ENCODE assay signal across 31 cellular contexts in the genomic region with DNA sequence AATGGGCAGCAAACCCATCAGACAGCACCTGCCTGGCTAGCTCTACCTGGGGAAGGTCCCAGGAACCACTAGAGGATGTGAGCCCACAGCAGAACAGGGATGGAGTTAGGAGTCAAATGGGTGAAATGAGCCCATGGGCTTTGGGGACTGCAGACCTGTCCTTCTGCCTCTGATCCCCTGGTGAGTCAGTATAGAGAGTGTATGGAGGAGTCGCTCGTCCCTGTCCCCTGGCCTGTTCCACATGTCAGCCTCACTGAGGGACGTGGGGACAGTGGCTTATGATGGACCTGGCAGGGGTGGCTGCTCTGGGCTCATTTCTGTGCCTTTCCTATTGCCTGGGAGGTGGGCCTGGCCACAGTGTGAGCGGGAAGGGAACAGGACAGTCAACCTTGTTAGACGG. TPM values are rescaled to one million over a fixed set of nuclear protein-coding genes. Genes with fewer than 3 reads are reported as not detected.
DNase-seq lines count a peak whose midpoint lies in the region; ATAC-seq and TF ChIP-seq lines count a peak whose summit lies in the region.
"Had no signal": no experiment of that assay in that cellular context is flagged by ENCODE, and none has a peak within 500 bp of the region (broad histone marks: within the 10 kb centered on the region; RNA-seq: fewer than 3 reads in every experiment).

No MANE protein-coding gene starts in this region.

- H3K27me3 Mint-ChIP-seq in activated CD4-positive, alpha-beta memory T cell treated with anti-CD3 and anti-CD28 coated beads, Interleukin-2, amount 10 ng/mL, durations not matched to agents 7 days and 5 days = no peaks in the 10 kb centered on the region
- H3K27me3 Mint-ChIP-seq in activated CD4-positive, alpha-beta memory T cell treated with anti-CD3 and anti-CD28 coated beads for 36 hours = no peaks in the 10 kb centered on the region
- H3K27me3 Mint-ChIP-seq: activated naive CD8-positive, alpha-beta T cell treated with anti-CD3 and anti-CD28 coated beads, Interleukin-2, amount 50 U/mL, for 24 hours had no signal

- H3K4me3 Mint-ChIP-seq in activated CD4-positive, alpha-beta memory T cell treated with anti-CD3 and anti-CD28 coated beads, Interleukin-2, amount 10 ng/mL, durations not matched to agents 7 days and 5 days = peak overlapping the region; percentile 43
- no peak overlapping the region for H3K4me3 Mint-ChIP-seq in activated CD4-positive, alpha-beta memory T cell treated with anti-CD3 and anti-CD28 coated beads for 36 hours
- H3K4me3 Mint-ChIP-seq: activated naive CD8-positive, alpha-beta T cell treated with anti-CD3 and anti-CD28 coated beads, Interleukin-2, amount 50 U/mL, for 24 hours had no signal

- CTCF ChIA-PET in activated CD4-positive, alpha-beta memory T cell treated with anti-CD3 and anti-CD28 coated beads, Interleukin-2, amount 10 ng/mL, durations not matched to agents 7 days and 5 days (lab: Charles Lee) = interaction anchor here (0.8 to 2.6 kb wide), 2 partner anchors 74 to 84 kb away, joined by 3 to 7 read pairs; no protein-coding TSS in a partner anchor
- CTCF ChIA-PET in activated CD4-positive, alpha-beta memory T cell treated with anti-CD3 and anti-CD28 coated beads for 36 hours (lab: Charles Lee) = no interaction called here

- peaks cover 59% of the 10 kb centered on the region for H3K4me1 Mint-ChIP-seq in activated CD4-positive, alpha-beta memory T cell treated with anti-CD3 and anti-CD28 coated beads, Interleukin-2, amount 10 ng/mL, durations not matched to agents 7 days and 5 days
- peaks cover 29% of the 10 kb centered on the region for H3K4me1 Mint-ChIP-seq in activated CD4-positive, alpha-beta memory T cell treated with anti-CD3 and anti-CD28 coated beads for 36 hours (ENCODE audit: low read depth)

- H3K4ac ChIP-seq in neuronal stem cell (ENCODE audit: low read length) = no peak overlapping the region

- peaks cover 0 to 79% (median 39%) of the 10 kb centered on the region in 11 experiments; a peak in 16 of 22 replicates for H3K36me3 ChIP-seq in BLaER1 treated with 17β-estradiol and CSF1 and Interleukin-3, amounts not matched to agents 10 nM and 100 nM
- H3K36me3 ChIP-seq in colonic mucosa (no peaks in the 10 kb centered on the region), neuronal stem cell (replicated peaks in 1 of 2; ENCODE audit: control insufficient read depth in 2 of 2, insufficient read depth in 2 of 2, low read length in 2 of 2) (no peaks in the 10 kb centered on the region)
- H3K36me3 ChIP-seq: MG63, sigmoid colon, SJSA1 had no signal

- no peaks in the 10 kb centered on the region for H3K9me3 Mint-ChIP-seq in activated CD4-positive, alpha-beta memory T cell treated with anti-CD3 and anti-CD28 coated beads, Interleukin-2, amount 10 ng/mL, durations not matched to agents 7 days and 5 days
- no peaks in the 10 kb centered on the region for H3K9me3 Mint-ChIP-seq in activated CD4-positive, alpha-beta memory T cell treated with anti-CD3 and anti-CD28 coated beads for 36 hours
- H3K9me3 Mint-ChIP-seq: activated naive CD8-positive, alpha-beta T cell treated with anti-CD3 and anti-CD28 coated beads, Interleukin-2, amount 50 U/mL, for 24 hours had no signal

- H2BK15ac ChIP-seq in neuronal stem cell (ENCODE audit: low read length) = no peak overlapping the region

- ATAC-seq in HG02763 (IDR thresholded peaks at IDR 0.05; ENCODE audit: unreplicated experiment) = no peak
- no peak for ATAC-seq in HG02840 (IDR thresholded peaks at IDR 0.05; ENCODE audit: low FRiP score, unreplicated experiment)
- ATAC-seq: A549; activated naive CD8-positive, alpha-beta T cell treated with anti-CD3 and anti-CD28 coated beads, Interleukin-2, amount 50 U/mL, for 24 hours; heart right ventricle; mucosa of descending colon had no signal

- no peaks in the 10 kb centered on the region for H3K79me1 ChIP-seq in neuronal stem cell (ENCODE audit: low read depth, low read length)

- H3K23ac ChIP-seq in neuronal stem cell (ENCODE audit: low read depth, low read length, poor library complexity) = no peak overlapping the region

- DNase-seq in activated CD4-positive, alpha-beta memory T cell treated with anti-CD3 and anti-CD28 coated beads, Interleukin-2, amount 10 ng/mL, durations not matched to agents 7 days and 5 days = no peak
- DNase-seq in activated CD4-positive, alpha-beta memory T cell treated with anti-CD3 and anti-CD28 coated beads for 36 hours = no peak
- DNase-seq in colonic mucosa = no peak
- DNase-seq in neuronal stem cell (ENCODE audit: low spot score) = no peak
- no peak for DNase-seq in GOT3 (lab: John Stamatoyannopoulos, UW)
- DNase-seq: activated CD4-positive, alpha-beta T cell treated with anti-CD3 and anti-CD28 coated beads for 1 hour; activated naive CD8-positive, alpha-beta T cell treated with anti-CD3 and anti-CD28 coated beads, Interleukin-2, amount 50 U/mL, for 24 hours; caudate nucleus; DMS79; esophagus squamous epithelium; foreskin melanocyte; GDM1; H7; heart right ventricle; KG1; MG63; NCI-H1436; NCI-H2081 treated with DMSO at 0.1 percent for 48 hours; NCI-H226; NCI-H774; RPMI8226; sigmoid colon; stimulated activated naive CD4-positive, alpha-beta T cell treated with Interleukin-2 at 50 U/mL for 16 hours had no signal

- H4K91ac ChIP-seq in neuronal stem cell (ENCODE audit: low read depth, low read length, poor library complexity) = no peak overlapping the region

- no CpG with 5 or more reads among the region's 5 CpGs for WGBS in neuronal stem cell (ENCODE audit: extremely low coverage in 2 of 2, insufficient read length in 2 of 2, insufficient replicate concordance in 1 of 2), 2 donors

- no peaks in the 10 kb centered on the region for H3K9me3 ChIP-seq in BLaER1 treated with 17β-estradiol and CSF1 and Interleukin-3, amounts not matched to agents 10 nM and 100 nM (replicated peaks in 1 of 11)
- H3K9me3 ChIP-seq in colonic mucosa = no peaks in the 10 kb centered on the region
- no peaks in the 10 kb centered on the region for H3K9me3 ChIP-seq in neuronal stem cell (replicated peaks in 1 of 2; ENCODE audit: control insufficient read depth in 2 of 2, insufficient read depth in 1 of 2, low read depth in 1 of 2, low read length in 2 of 2)
- H3K9me3 ChIP-seq: A549, esophagus squamous epithelium, heart right ventricle, MG63, mucosa of descending colon, sigmoid colon, SJSA1 had no signal

- peak overlapping the region in 3 of 11 experiments; percentile 11 to 45 (median 29); a peak in 3 of 22 replicates for H3K9ac ChIP-seq in BLaER1 treated with 17β-estradiol and CSF1 and Interleukin-3, amounts not matched to agents 10 nM and 100 nM
- H3K9ac ChIP-seq in colonic mucosa (ENCODE audit: low read depth in 2 of 2, low read length in 2 of 2) (peak overlapping the region in 1 of 2 donors; percentile 17), neuronal stem cell (ENCODE audit: low read depth, low read length, poor library complexity) (no peak overlapping the region)

- peaks cover 0 to 57% (median 18%) of the 10 kb centered on the region in 11 experiments; a peak in 11 of 22 replicates for H4K20me1 ChIP-seq in BLaER1 treated with 17β-estradiol and CSF1 and Interleukin-3, amounts not matched to agents 10 nM and 100 nM

- H3K27ac ChIP-seq in BLaER1 treated with 17β-estradiol and CSF1 and Interleukin-3, amounts not matched to agents 10 nM and 100 nM = peak overlapping the region in 4 of 11 experiments; percentile 15 to 30 (median 18); a peak in 5 of 22 replicates
- no peak overlapping the region for H3K27ac ChIP-seq in colonic mucosa
- H3K27ac ChIP-seq in neuronal stem cell (replicated peaks; ENCODE audit: low read length) = no peak overlapping the region
- H3K27ac ChIP-seq: A549, esophagus squamous epithelium, sigmoid colon, SJSA1 had no signal

- peak overlapping the region; percentile 27 for H3K18ac ChIP-seq in neuronal stem cell (ENCODE audit: low read length)

- no peak overlapping the region for H2BK120ac ChIP-seq in neuronal stem cell (ENCODE audit: low read depth, low read length)

- TF ChIP-seq CTCF in colonic mucosa (IDR thresholded peaks at IDR 0.05) = no peak

- H3K14ac ChIP-seq in neuronal stem cell (ENCODE audit: low read length) = peak overlapping the region; percentile 25

- no peak overlapping the region for H3K27ac Mint-ChIP-seq in activated CD4-positive, alpha-beta memory T cell treated with anti-CD3 and anti-CD28 coated beads, Interleukin-2, amount 10 ng/mL, durations not matched to agents 7 days and 5 days
- H3K27ac Mint-ChIP-seq in activated CD4-positive, alpha-beta memory T cell treated with anti-CD3 and anti-CD28 coated beads for 36 hours = no peak overlapping the region
- H3K27ac Mint-ChIP-seq: activated naive CD8-positive, alpha-beta T cell treated with anti-CD3 and anti-CD28 coated beads, Interleukin-2, amount 50 U/mL, for 24 hours; progenitor cell of endocrine pancreas had no signal

- peak overlapping the region; percentile 32 to 100 (median 93) for H3K4me2 ChIP-seq in BLaER1 treated with 17β-estradiol and CSF1 and Interleukin-3, amounts not matched to agents 10 nM and 100 nM
- H3K4me2 ChIP-seq in neuronal stem cell (ENCODE audit: insufficient read depth, low read length, poor library complexity, severe bottlenecking) = no peak overlapping the region
- H3K4me2 ChIP-seq: A549 had no signal

- H2AFZ ChIP-seq in neuronal stem cell (ENCODE audit: low read length) = no peak overlapping the region

- POLR2A ChIA-PET in activated CD4-positive, alpha-beta memory T cell treated with anti-CD3 and anti-CD28 coated beads, Interleukin-2, amount 10 ng/mL, durations not matched to agents 7 days and 5 days (lab: Charles Lee) = no interaction called here
- POLR2A ChIA-PET in activated CD4-positive, alpha-beta memory T cell treated with anti-CD3 and anti-CD28 coated beads for 36 hours (lab: Charles Lee) = no interaction called here

- intact Hi-C loops in activated CD4-positive, alpha-beta memory T cell treated with anti-CD3 and anti-CD28 coated beads for 36 hours (cut with micrococcal nuclease) = no loop called here
- intact Hi-C loops in colonic mucosa (cut with DNase I) = no loop called here

- H2AK5ac ChIP-seq in neuronal stem cell (ENCODE audit: low read depth, low read length) = no peak overlapping the region

- H2BK5ac ChIP-seq in neuronal stem cell (ENCODE audit: low read length) = no peak overlapping the region

- H2BK12ac ChIP-seq in neuronal stem cell (ENCODE audit: low read length) = no peak overlapping the region

- H3K4me1 ChIP-seq in BLaER1 treated with 17β-estradiol and CSF1 and Interleukin-3, amounts not matched to agents 10 nM and 100 nM = peaks cover 35 to 84% (median 73%) of the 10 kb centered on the region in 10 experiments
- H3K4me1 ChIP-seq in colonic mucosa = peaks cover 5% of the 10 kb centered on the region
- peaks cover 7 to 11% of the 10 kb centered on the region in 2 donors for H3K4me1 ChIP-seq in neuronal stem cell (ENCODE audit: control insufficient read depth in 2 of 2, insufficient read depth in 1 of 2, low read depth in 1 of 2, low read length in 2 of 2)
- H3K4me1 ChIP-seq: SJSA1 had no signal

- H3K4me3 ChIP-seq in BLaER1 treated with 17β-estradiol and CSF1 and Interleukin-3, amounts not matched to agents 10 nM and 100 nM = peak overlapping the region in 5 of 10 experiments; percentile 8 to 74 (median 67); a peak in 8 of 20 replicates
- H3K4me3 ChIP-seq in colonic mucosa (peak overlapping the region; percentile 7), neuronal stem cell (ENCODE audit: low read length in 2 of 2) (no peak overlapping the region)
- H3K4me3 ChIP-seq: A549, esophagus squamous epithelium, heart right ventricle, lung, MG63, mucosa of descending colon, sigmoid colon, SJSA1 had no signal

- H3K27me3 ChIP-seq in BLaER1 treated with 17β-estradiol and CSF1 and Interleukin-3, amounts not matched to agents 10 nM and 100 nM = peaks cover 0 to 3% (median 0%) of the 10 kb centered on the region in 11 experiments; a peak in 1 of 22 replicates
- H3K27me3 ChIP-seq in colonic mucosa = no peaks in the 10 kb centered on the region
- H3K27me3 ChIP-seq in neuronal stem cell (ENCODE audit: control insufficient read depth in 3 of 3, insufficient read depth in 3 of 3, low read depth in 1 of 3, low read length in 3 of 3) = no peaks in the 10 kb centered on the region
- H3K27me3 ChIP-seq: esophagus squamous epithelium, heart right ventricle, sigmoid colon, SJSA1 had no signal

- no peak overlapping the region for H4K8ac ChIP-seq in neuronal stem cell (ENCODE audit: low read depth, low read length)

- peaks cover 62% of the 10 kb centered on the region for H3K36me3 Mint-ChIP-seq in activated CD4-positive, alpha-beta memory T cell treated with anti-CD3 and anti-CD28 coated beads, Interleukin-2, amount 10 ng/mL, durations not matched to agents 7 days and 5 days (ENCODE audit: low read depth)
- peaks cover 3% of the 10 kb centered on the region for H3K36me3 Mint-ChIP-seq in activated CD4-positive, alpha-beta memory T cell treated with anti-CD3 and anti-CD28 coated beads for 36 hours

RNA-seq across cellular contexts. Expression of gene CEACAM1, which starts 4.0 kb away (rescaled TPM):
- total RNA-seq in activated CD4-positive, alpha-beta memory T cell treated with anti-CD3 and anti-CD28 coated beads, Interleukin-2, amount 10 ng/mL, durations not matched to agents 7 days and 5 days = 10 to 100 TPM; 38.2 to 43.0 TPM
- total RNA-seq in activated CD4-positive, alpha-beta memory T cell treated with anti-CD3 and anti-CD28 coated beads for 36 hours = 1 to 10 TPM; 5.4 to 5.8 TPM
- total RNA-seq in colonic mucosa = 100 to 1,000 TPM; 251 to 510 TPM
- 0.01 TPM for polyA plus RNA-seq in neuronal stem cell (2013, experiment 1 of 2)
- polyA plus RNA-seq in neuronal stem cell (2013, experiment 2 of 2) = 0.03 TPM
- total RNA-seq: SJSA1 had no signal

Comparison
In these comparisons a context has a peak if more than half of its experiments do, and no peak if none do; other contexts are left out.
1. RNA of gene CEACAM1, which starts 4.0 kb away (total RNA-seq): 251 to 510 TPM in colonic mucosa and 38.2 to 43.0 TPM in activated CD4-positive, alpha-beta memory T cell treated with anti-CD3 and anti-CD28 coated beads, Interleukin-2, amount 10 ng/mL, durations not matched to agents 7 days and 5 days; 5.4 to 5.8 TPM in activated CD4-positive, alpha-beta memory T cell treated with anti-CD3 and anti-CD28 coated beads for 36 hours; every median in the first group is over 4 times any median in the second.